In genomic region chr12:57764662-57765002, GRCh38 we compare ENCODE assay signal across 9 cellular contexts. TPM values are rescaled to one million over a fixed set of nuclear protein-coding genes. Genes with fewer than 3 reads are reported as not detected.
DNase-seq lines count a peak whose midpoint lies in the region; ATAC-seq and TF ChIP-seq lines count a peak whose summit lies in the region.
"Had no signal": no experiment of that assay in that cellular context is flagged by ENCODE, and none has a peak within 500 bp of the region (broad histone marks: within the 10 kb centered on the region; RNA-seq: fewer than 3 reads in every experiment).

No MANE protein-coding gene starts in this region.

- peak overlapping the region; percentile 63 for H3K4me3 ChIP-seq in GM12865 (ENCODE audit: low read depth, low read length)
- H3K4me3 ChIP-seq in mammary epithelial cell (replicated peaks in 1 of 3; ENCODE audit: insufficient read depth in 1 of 3, low read depth in 2 of 3, low read length in 3 of 3) = peak overlapping the region; percentile 45 to 68 (median 58)

- H3K4me1 Mint-ChIP-seq in natural killer cell treated with Interleukin-12 subunit alpha and Interleukin-12 subunit beta and Interleukin-15 and Interleukin-18, amount 100 ng/mL, for 72 hours (ENCODE audit: low read depth in 2 of 2) = peaks cover 28 to 44% of the 10 kb centered on the region in 2 donors

- H3K9me3 Mint-ChIP-seq in natural killer cell treated with Interleukin-12 subunit alpha and Interleukin-12 subunit beta and Interleukin-15 and Interleukin-18, amount 100 ng/mL, for 72 hours = no peaks in the 10 kb centered on the region
- H3K9me3 Mint-ChIP-seq: neural crest cell had no signal

- H3K27ac ChIP-seq in mammary epithelial cell (ENCODE audit: insufficient read depth, low read depth, low read length) = no peak overlapping the region

- dilution Hi-C loops in mammary epithelial cell (cut with HindIII; ENCODE audit: low sequenced_read_pairs) = no loop called here

- H3K9me3 ChIP-seq in mammary epithelial cell (replicated peaks; ENCODE audit: insufficient read depth, low read length) = no peaks in the 10 kb centered on the region

- TF ChIP-seq CTCF in GM12865 (IDR thresholded peaks at IDR 0.05; ENCODE audit: insufficient read depth, low read depth, low read length, missing control alignments) (no peak), mammary epithelial cell (conservative IDR thresholded peaks at IDR 0.05 in 1 of 2, IDR thresholded peaks at IDR 0.05 in 1 of 2; ENCODE audit: extremely low read depth in 1 of 2, insufficient read depth in 1 of 2, low read depth in 1 of 2, low read length in 2 of 2) (no peak)

- peaks cover 37% of the 10 kb centered on the region for H3K4me1 ChIP-seq in mammary epithelial cell (ENCODE audit: insufficient read depth, low read length)

- peak overlapping the region; percentile 86 for H2AFZ ChIP-seq in mammary epithelial cell (ENCODE audit: low read depth, low read length)

- peak overlapping the region; percentile 62 for H3K9ac ChIP-seq in mammary epithelial cell (ENCODE audit: insufficient read depth, low read length)

- H3K27ac Mint-ChIP-seq in natural killer cell treated with Interleukin-12 subunit alpha and Interleukin-12 subunit beta and Interleukin-15 and Interleukin-18, amount 100 ng/mL, for 72 hours = peak overlapping the region in 1 of 2 donors; percentile 71

- H3K4me3 Mint-ChIP-seq in natural killer cell treated with Interleukin-12 subunit alpha and Interleukin-12 subunit beta and Interleukin-15 and Interleukin-18, amount 100 ng/mL, for 72 hours = peak overlapping the region; percentile 84

- H3K36me3 ChIP-seq in mammary epithelial cell (ENCODE audit: insufficient read depth, low read length) = peaks cover 24% of the 10 kb centered on the region

- H3K27me3 Mint-ChIP-seq in natural killer cell treated with Interleukin-12 subunit alpha and Interleukin-12 subunit beta and Interleukin-15 and Interleukin-18, amount 100 ng/mL, for 72 hours = peaks cover 12 to 21% of the 10 kb centered on the region in 2 donors

- 36% methylated on average over 13 of the region's 17 CpGs for WGBS in mammary epithelial cell (ENCODE audit: low coverage, missing lambda C conversion rate)

- no peaks in the 10 kb centered on the region for H3K27me3 ChIP-seq in mammary epithelial cell (ENCODE audit: insufficient read depth, low read length)

- DNase-seq in GM12865 (ENCODE audit: low read depth) (no peak), mammary epithelial cell (no peak), cerebellum (ENCODE audit: low spot score) (no peak), NCI-H1436 (lab: John Stamatoyannopoulos, UW) (no peak), medulla oblongata (ENCODE audit: extremely low spot score) (no peak)
- no peak for DNase-seq in natural killer cell treated with Interleukin-12 subunit alpha and Interleukin-12 subunit beta and Interleukin-15 and Interleukin-18, amount 100 ng/mL, for 72 hours (ENCODE audit: low spot score)

- H3K79me2 ChIP-seq in mammary epithelial cell (ENCODE audit: insufficient read depth, low read length) = peaks cover 69% of the 10 kb centered on the region

- H4K20me1 ChIP-seq in mammary epithelial cell (ENCODE audit: insufficient read depth, low read length) = no peaks in the 10 kb centered on the region

- BruUV-seq in mammary epithelial cell (replicated peaks; lab: Mats Ljungman, UMichigan) = no TSS peak

- peak; percentile 3 for ATAC-seq in HG03442 (IDR thresholded peaks at IDR 0.05; ENCODE audit: unreplicated experiment)
- peak in 1 of 2 donors; percentile 6 for ATAC-seq in natural killer cell treated with Interleukin-12 subunit alpha and Interleukin-12 subunit beta and Interleukin-15 and Interleukin-18, amount 100 ng/mL, for 72 hours
- no peak for ATAC-seq in HG02623 (IDR thresholded peaks at IDR 0.05; ENCODE audit: unreplicated experiment)

- no peaks in the 10 kb centered on the region for H3K36me3 Mint-ChIP-seq in natural killer cell treated with Interleukin-12 subunit alpha and Interleukin-12 subunit beta and Interleukin-15 and Interleukin-18, amount 100 ng/mL, for 72 hours

- intact Hi-C loops in mammary epithelial cell (cut with micrococcal nuclease) = loop anchor here (1.0 to 2.0 kb wide), 2 partner anchors 8 to 38 kb away; no protein-coding TSS in a partner anchor

- CTCF ChIA-PET in mammary epithelial cell (lab: Charles Lee; ENCODE audit: low non-redundant PET) = interaction anchor here (0.7 kb wide), 1 partner anchor 8 kb away, joined by 4 read pairs; no protein-coding TSS in a partner anchor

- peak overlapping the region; percentile 97 for H3K4me2 ChIP-seq in mammary epithelial cell (ENCODE audit: insufficient read depth, low read depth, low read length)

- in situ Hi-C loops in mammary epithelial cell (cut with MboI; ENCODE audit: low sequenced_read_pairs in 2 of 2) = no loop called here

RNA-seq across cellular contexts. Expression of gene CYP27B1, which starts 2.2 kb away (rescaled TPM):
- total RNA-seq in mammary epithelial cell (10 to 100 TPM in 1 of 2 donors, 1 to 10 TPM in 1; 6.2 to 42.1 TPM), cerebellum (1.2 TPM)
- 27.4 TPM for polyA plus RNA-seq in mammary epithelial cell
- 16.0 TPM for polyA minus RNA-seq in mammary epithelial cell
- total RNA-seq in natural killer cell treated with Interleukin-12 subunit alpha and Interleukin-12 subunit beta and Interleukin-15 and Interleukin-18, amount 100 ng/mL, for 72 hours = 10 to 100 TPM; 11.7 to 18.8 TPM

RNA-seq across cellular contexts. Expression of gene METTL1, which starts 7.3 kb away (rescaled TPM):
- total RNA-seq in mammary epithelial cell (10 to 100 TPM in 1 of 2 donors, 1 to 10 TPM in 1; 7.7 to 28.7 TPM), cerebellum (2.9 TPM)
- 29.6 TPM for polyA plus RNA-seq in mammary epithelial cell
- polyA minus RNA-seq in mammary epithelial cell = 27.4 TPM
- 10 to 100 TPM; 42.9 to 51.2 TPM for total RNA-seq in natural killer cell treated with Interleukin-12 subunit alpha and Interleukin-12 subunit beta and Interleukin-15 and Interleukin-18, amount 100 ng/mL, for 72 hours

RNA-seq across cellular contexts. Expression of gene EEF1AKMT3, which starts 7.8 kb away (rescaled TPM):
- total RNA-seq in mammary epithelial cell (1 to 10 TPM; 6.8 to 8.2 TPM), cerebellum (3.7 TPM)
- polyA plus RNA-seq in mammary epithelial cell = 4.4 TPM
- 0.21 TPM for polyA minus RNA-seq in mammary epithelial cell
- total RNA-seq in natural killer cell treated with Interleukin-12 subunit alpha and Interleukin-12 subunit beta and Interleukin-15 and Interleukin-18, amount 100 ng/mL, for 72 hours = 1 to 10 TPM; 2.0 to 3.2 TPM

RNA-seq across cellular contexts. Expression of gene MARCHF9, which starts 9.7 kb away (rescaled TPM):
- total RNA-seq in mammary epithelial cell (10 to 100 TPM in 1 of 2 donors, 1 to 10 TPM in 1; 6.0 to 18.8 TPM), cerebellum (12.2 TPM)
- 13.8 TPM for polyA plus RNA-seq in mammary epithelial cell
- 4.8 TPM for polyA minus RNA-seq in mammary epithelial cell
- total RNA-seq in natural killer cell treated with Interleukin-12 subunit alpha and Interleukin-12 subunit beta and Interleukin-15 and Interleukin-18, amount 100 ng/mL, for 72 hours = 10 to 100 TPM; 15.8 to 17.0 TPM

RNA-seq across cellular contexts. Expression of gene CDK4, which starts 12.5 kb away (rescaled TPM):
- 100 to 1,000 TPM; 103 to 163 TPM for total RNA-seq in mammary epithelial cell
- polyA plus RNA-seq in mammary epithelial cell = 258 TPM
- 128 TPM for polyA minus RNA-seq in mammary epithelial cell
- total RNA-seq in natural killer cell treated with Interleukin-12 subunit alpha and Interleukin-12 subunit beta and Interleukin-15 and Interleukin-18, amount 100 ng/mL, for 72 hours = 100 to 1,000 TPM; 111 to 278 TPM
- 48.5 TPM for total RNA-seq in cerebellum
